ENCODE assay signal across 8 cellular contexts in the genomic region with DNA sequence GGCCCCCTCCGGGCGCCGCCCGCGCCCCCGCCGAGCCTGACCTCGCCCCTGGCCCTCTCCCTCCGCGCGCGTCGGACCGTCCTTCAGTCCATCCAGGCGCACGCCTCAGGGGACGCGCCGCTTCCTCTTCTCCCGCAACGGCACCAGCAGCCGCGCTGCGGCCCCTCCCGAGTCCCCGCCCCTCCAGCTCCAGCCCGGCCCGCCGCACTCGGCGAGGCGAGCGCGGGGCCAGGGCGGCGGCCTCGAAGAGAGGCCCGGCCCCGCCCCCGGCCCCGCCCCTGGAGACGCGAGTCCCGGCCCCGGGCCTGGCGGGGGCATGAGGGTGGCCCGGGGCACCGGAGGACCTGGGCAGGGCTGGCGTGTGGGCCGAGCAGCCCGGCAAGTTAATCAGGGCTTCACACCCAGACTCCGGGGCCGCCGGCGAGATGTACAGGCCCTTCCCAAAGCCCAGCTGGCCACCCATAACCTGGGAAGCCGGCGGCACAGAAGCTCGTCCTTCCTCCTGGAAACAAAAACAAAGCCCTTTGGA. TPM values are rescaled to one million over a fixed set of nuclear protein-coding genes. Genes with fewer than 3 reads are reported as not detected.
DNase-seq lines count a peak whose midpoint lies in the region; ATAC-seq, FAIRE-seq and TF ChIP-seq lines count a peak whose summit lies in the region.

A gene (minus strand): TSS at position 157 of the 529 bp plus-strand sequence. CDS start 1,407 bp downstream, outside the sequence.

- H3K9ac ChIP-seq in MM.1S (ENCODE audit: low read length) (no peak within 1 kb of the TSS), K562 (ENCODE audit: insufficient read depth in 1 of 2, low read depth in 2 of 2, low read length in 2 of 2) (peak within 1 kb of the TSS; percentile 48 to 92; a peak in 3 of 4 replicates)

- H3K4me1 ChIP-seq in MM.1S (ENCODE audit: low read length) (no peaks in the 10 kb centered on the region), K562 (replicated peaks in 1 of 2; ENCODE audit: control insufficient read depth in 2 of 2, insufficient read depth in 2 of 2, low read length in 2 of 2) (peaks cover 17 to 20% of the 10 kb centered on the region in 2 experiments), small intestine (ENCODE audit: control insufficient read depth in 2 of 2, insufficient read depth in 1 of 2, low read depth in 1 of 2, low read length in 1 of 2) (peaks cover 0 to 2% of the 10 kb centered on the region in 2 donors)

- CTCF ChIA-PET in K562 (lab: Yijun Ruan, JAX; ENCODE audit: low intra/inter-chr PET ratio), result no interaction called here

- H3K9me3 ChIP-seq in MM.1S (replicated peaks; ENCODE audit: insufficient read depth, low read length) (no peaks in the 10 kb centered on the region), T-helper 17 cell (ENCODE audit: control insufficient read depth, low read length, poor library complexity, severe bottlenecking) (no peaks in the 10 kb centered on the region), K562 (replicated peaks; ENCODE audit: control insufficient read depth, insufficient read depth, low read depth, low read length) (peaks cover 6% of the 10 kb centered on the region), small intestine (ENCODE audit: control insufficient read depth, low read depth) (no peaks in the 10 kb centered on the region)

- H3K27me3 ChIP-seq in MM.1S (replicated peaks; ENCODE audit: insufficient read depth, low read length) (no peaks in the 10 kb centered on the region), K562 (ENCODE audit: control insufficient read depth in 2 of 2, insufficient read depth in 2 of 2, low read length in 2 of 2) (no peaks in the 10 kb centered on the region), small intestine (ENCODE audit: control insufficient read depth in 2 of 2, insufficient read depth in 2 of 2, low read length in 2 of 2) (no peaks in the 10 kb centered on the region)

- no peaks in the 10 kb centered on the region for H3F3A ChIP-seq in MM.1S (ENCODE audit: insufficient read depth, low read length)

- H3K27ac ChIP-seq in MM.1S (ENCODE audit: low read length) (no peak within 1 kb of the TSS), K562 (ENCODE audit: extremely low read depth, low read depth, low read length) (peak within 1 kb of the TSS; percentile 30; the same call in 1 of the 3 replicates), small intestine (ENCODE audit: low read depth in 1 of 2, low read length in 1 of 2) (peak within 1 kb of the TSS; percentile 14 to 63)

- no peak for TF ChIP-seq EP300 in K562 (IDR thresholded peaks at IDR 0.05; ENCODE audit: low read length)

- peak; percentile 82 for ATAC-seq in T-helper 17 cell
- ATAC-seq in K562, result peak; percentile 97

- H3K4me3 Mint-ChIP-seq in T-helper 17 cell, result peak within 1 kb of the TSS; percentile 83

- H3K4me1 Mint-ChIP-seq in T-helper 17 cell, result peaks cover 16% of the 10 kb centered on the region

- H3K79me2 ChIP-seq in MM.1S (ENCODE audit: low read length) (no peaks in the 10 kb centered on the region), K562 (ENCODE audit: control insufficient read depth, insufficient read depth, low read length) (peaks cover 8% of the 10 kb centered on the region; the same call in 1 of the 3 replicates)

- 13% methylated on average over 17 of the region's 58 CpGs for WGBS in K562 (ENCODE audit: insufficient coverage, low coverage, missing lambda C conversion rate)
- 1 to 4% (median 2%) methylated on average over 15 to 58 of the region's 58 CpGs for WGBS in small intestine, 3 donors

- TF ChIP-seq RAD21 in K562 (CRISPR knock-in tag; conservative IDR thresholded peaks at IDR 0.05 in 1 of 2, IDR thresholded peaks at IDR 0.05 in 1 of 2), result no peak

- H3K4me2 ChIP-seq in MM.1S (ENCODE audit: low read depth, low read length) (peak within 1 kb of the TSS; percentile 54; the same call in 1 of the 2 replicates), K562 (ENCODE audit: insufficient read depth, low read length) (peak within 1 kb of the TSS; percentile 85)

- TF ChIP-seq CTCF in MM.1S (IDR thresholded peaks at IDR 0.05; ENCODE audit: low read length) (no peak), K562 (IDR thresholded peaks at IDR 0.05 in 2 of 3, conservative IDR thresholded peaks at IDR 0.05 in 1 of 3; ENCODE audit: insufficient read depth in 2 of 3, low read depth in 1 of 3, low read length in 3 of 3) (no peak; a peak in 1 of 6 replicates)

- intact Hi-C loops in K562 (cut with micrococcal nuclease), result loop anchor here (5.0 kb wide), 1 partner anchor 35 kb away; no protein-coding TSS in a partner anchor

- peak within 1 kb of the TSS; percentile 2 for H3K27ac Mint-ChIP-seq in T-helper 17 cell

- H2AFZ ChIP-seq in MM.1S (ENCODE audit: low read length) (no peak within 1 kb of the TSS), K562 (ENCODE audit: low read depth, low read length) (peak within 1 kb of the TSS; percentile 92)

- no TSS peak for BruUV-seq in K562 (replicated peaks; lab: Mats Ljungman, UMichigan)

- H4K20me1 ChIP-seq in MM.1S (ENCODE audit: insufficient read depth, low read length) (no peaks in the 10 kb centered on the region), K562 (replicated peaks; ENCODE audit: control insufficient read depth, insufficient read depth, low read length) (peaks cover 11% of the 10 kb centered on the region)

- H3K4me3 ChIP-seq in MM.1S (ENCODE audit: low read length) (peak within 1 kb of the TSS; percentile 54), K562 (peak within 1 kb of the TSS; percentile 61), small intestine (ENCODE audit: low read depth in 1 of 2, low read length in 2 of 2) (peak within 1 kb of the TSS; percentile 47 to 70)

- TF ChIP-seq POLR2A in K562 (conservative IDR thresholded peaks at IDR 0.05), result no peak; the same call in 1 of the 2 replicates

- no peak for FAIRE-seq in K562 (lab: Jason Lieb, UNC)
- FAIRE-seq in small intestine (lab: Jason Lieb, UNC), result no peak

- no peaks in the 10 kb centered on the region for H3K9me2 ChIP-seq in MM.1S (replicated peaks; ENCODE audit: insufficient read depth, low read length)

- DNase-seq in activated gamma-delta T cell treated with Interleukin-2 at 50 U/mL for 16 hours (peak; percentile 13), activated gamma-delta T cell (lab: John Stamatoyannopoulos, UW) (no peak), MM.1S (peak; percentile 49), T-helper 17 cell (peak; percentile 16 to 51 (median 31)), K562 (ENCODE audit: extremely low read depth in 1 of 4, low spot score in 3 of 4) (peak; percentile 93 to 97 (median 95)), iPS-NIHi11 (ENCODE audit: low spot score) (peak; percentile 95), small intestine (peak; percentile 85), NK-92 (lab: John Stamatoyannopoulos, UW; ENCODE audit: unreplicated experiment) (no peak)

- peaks cover 36% of the 10 kb centered on the region for H3K27me3 Mint-ChIP-seq in T-helper 17 cell

- in situ Hi-C loops in K562 (cut with MboI), result no loop called here

- POLR2A ChIA-PET in K562 (lab: Yijun Ruan, JAX), result interaction anchor here (0.6 to 1.6 kb wide), 8 partner anchors 9 to 319 kb away, joined by 3 to 5 read pairs (median 3); no protein-coding TSS in a partner anchor

- peaks cover 3% of the 10 kb centered on the region for H3K9me1 ChIP-seq in K562 (ENCODE audit: control insufficient read depth, insufficient read depth, low read length)

- H3K36me3 Mint-ChIP-seq in T-helper 17 cell (ENCODE audit: low read depth), result peaks cover 2% of the 10 kb centered on the region

- no peaks in the 10 kb centered on the region for H3K36me3 ChIP-seq in MM.1S (replicated peaks; ENCODE audit: insufficient read depth, low read length)
- peaks cover 4% of the 10 kb centered on the region; the same call in 1 of the 3 replicates for H3K36me3 ChIP-seq in K562 (ENCODE audit: control insufficient read depth, insufficient read depth, low read length)
- no peaks in the 10 kb centered on the region for H3K36me3 ChIP-seq in small intestine (ENCODE audit: control insufficient read depth in 2 of 2, insufficient read depth in 2 of 2, low read length in 2 of 2)

TF ChIP-seq in K562, 482 proteins besides CTCF, POLR2A, EP300 and RAD21 (continues in another document):
- peak; percentile 82 for TF ChIP-seq SPI1 (IDR thresholded peaks at IDR 0.05; ENCODE audit: borderline replicate concordance, low read depth, low read length)
- no peak for TF ChIP-seq PPARD (CRISPR knock-in tag; IDR thresholded peaks at IDR 0.05)
- TF ChIP-seq TBP (optimal IDR thresholded peaks at IDR 0.05; ENCODE audit: low read depth, low read length), result peak; percentile 75
- peak in 1 of 2 experiments; percentile 79; a peak in 3 of 4 replicates for TF ChIP-seq MAZ (CRISPR knock-in tag; conservative IDR thresholded peaks at IDR 0.05 in 1 of 2, IDR thresholded peaks at IDR 0.05 in 1 of 2)
- no peak for TF ChIP-seq ZNF764 (CRISPR knock-in tag; IDR thresholded peaks at IDR 0.05; ENCODE audit: low read depth)
- no peak for TF ChIP-seq HNRNPUL1 (IDR thresholded peaks at IDR 0.05; ENCODE audit: low read length)
- peak in 1 of 2 experiments; percentile 51; a peak in 1 of 4 replicates for TF ChIP-seq SIN3A (IDR thresholded peaks at IDR 0.05; ENCODE audit: borderline replicate concordance in 2 of 2, control insufficient read depth in 1 of 2, low read depth in 2 of 2, low read length in 2 of 2)

RNA-seq across cellular contexts. Expression of the gene that starts here (rescaled TPM):
- total RNA-seq in T-helper 17 cell (under 1 TPM; 0.02 to 0.16 TPM), K562 (2014; rRNA removed) (13.1 and 15.1 TPM in 2 replicates), K562 (2014; rRNA removed; fragmentation: Illumina TruSeq; extraction: Trizol) (7.5 and 7.8 TPM in 2 replicates), K562 (2015; rRNA removed; fragmentation: Illumina TruSeq; extraction: Trizol) (7.5 and 8.3 TPM in 2 replicates), K562 (2021) (14.4 and 15.0 TPM in 2 replicates)
- total RNA-seq in K562 (2011; cell fraction: chromatin; rRNA removed; ENCODE audit: low replicate concordance), result 16.2 and 27.0 TPM in 2 replicates
- 35.1 and 40.4 TPM in 2 replicates for total RNA-seq in K562 (2011; cell fraction: nucleolus; rRNA removed)
- 25.1 and 28.2 TPM in 2 replicates for total RNA-seq in K562 (2011; cell fraction: nucleoplasm; rRNA removed)
- polyA plus RNA-seq in K562 (2011; rRNA removed) (7.7 and 8.9 TPM in 2 replicates), K562 (2014; fragmentation: Illumina TruSeq; extraction: Trizol) (10.8 and 11.5 TPM in 2 replicates), K562 (2014; fragmentation: Nextera tagmentation; extraction: Ambion mirVana) (1 to 10 TPM; 1.1 to 1.2 TPM), K562 (2014; rRNA removed) (7.9 and 8.4 TPM in 2 replicates), small intestine (1 to 10 TPM; 5.4 to 8.1 (median 5.8) TPM)
- 10.0 and 16.2 TPM in 2 replicates for polyA plus RNA-seq in K562 (2011; cell fraction: cytosol; rRNA removed)
- polyA plus RNA-seq in K562 (2011; cell fraction: nucleus; rRNA removed), result 10.1 and 17.6 TPM in 2 replicates
- polyA plus RNA-seq in K562 (2012), result 8.7 and 14.2 TPM in 2 replicates
- 9.8 and 14.9 TPM in 2 replicates for polyA minus RNA-seq in K562 (2011; rRNA and poly(A)+ RNA removed)
- polyA minus RNA-seq in K562 (2011; cell fraction: cytosol; rRNA and poly(A)+ RNA removed), result 14.1 and 16.5 TPM in 2 replicates
- 9.7 and 10.1 TPM in 2 replicates for polyA minus RNA-seq in K562 (2011; cell fraction: nucleus; rRNA and poly(A)+ RNA removed)

Comparison
In these comparisons a context has a peak if more than half of its experiments do, and no peak if none do; other contexts are left out.
1. RNA of the gene that starts here (total RNA-seq): 7.5 to 40.4 TPM in K562; 0.02 to 0.16 TPM in T-helper 17 cell; every median in the first group is over 4 times any median in the second.
2. DNase-seq: peak in activated gamma-delta T cell treated with Interleukin-2 at 50 U/mL for 16 hours (single experiment), MM.1S (single experiment), K562 (4 of 4), iPS-NIHi11 (single experiment) and small intestine (single experiment); none in activated gamma-delta T cell (single experiment) and NK-92 (single experiment).
3. Peak in DNase-seq and ATAC-seq in T-helper 17 cell; RNA of the gene not detected or under 1 TPM.
4. Peak in every context shown above with its lines, with median percentiles within 50 percentile points of each other: H3K4me3 ChIP-seq.